In the genomic region with DNA sequence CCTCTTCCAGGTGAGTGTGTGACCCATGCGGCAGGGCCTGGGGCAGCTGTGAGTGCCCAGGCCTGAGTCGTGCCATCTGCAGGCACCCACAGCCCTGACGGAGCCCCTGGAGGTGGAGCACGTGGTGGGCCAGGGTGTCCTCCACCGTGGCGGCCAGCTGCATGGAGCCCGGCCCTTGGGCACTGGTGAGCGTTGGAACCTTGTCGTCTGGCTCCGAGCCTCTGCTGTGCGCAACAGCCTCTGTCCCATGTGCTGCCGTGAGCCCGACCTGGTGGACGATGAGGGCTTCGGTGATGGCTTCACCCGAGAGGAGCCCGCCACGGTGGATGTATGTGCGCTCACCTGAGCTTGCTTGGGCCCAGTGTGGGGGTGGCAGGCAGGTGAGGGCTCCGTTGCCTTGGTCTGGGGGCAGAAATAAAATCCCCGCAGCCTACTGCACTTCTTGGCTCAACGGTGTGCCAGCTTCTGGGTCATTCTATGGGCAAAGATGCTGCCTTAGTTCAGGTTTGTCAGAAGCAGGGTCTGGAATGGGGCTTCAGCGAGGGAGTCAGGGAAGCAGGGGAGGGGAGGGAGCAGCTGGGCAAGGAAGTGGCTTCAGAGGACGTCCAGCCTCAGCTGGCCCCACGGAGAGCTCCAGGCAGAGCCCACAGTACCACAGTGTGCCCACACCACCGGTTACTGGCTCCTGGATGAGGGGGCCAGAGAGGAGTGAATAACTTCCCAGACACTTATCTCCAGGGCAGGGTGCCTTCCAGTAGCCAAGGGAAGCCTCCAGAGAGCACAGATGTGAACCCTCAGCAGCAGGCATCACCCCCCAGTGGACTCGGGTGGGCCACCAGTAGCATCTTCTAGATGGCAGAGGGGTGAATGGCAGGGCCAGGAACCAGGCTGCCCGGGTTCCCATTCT, we compare ENCODE assay signal across 9 cellular contexts. TPM values are rescaled to one million over a fixed set of nuclear protein-coding genes. Genes with fewer than 3 reads are reported as not detected.
DNase-seq lines count a peak whose midpoint lies in the region; ATAC-seq, FAIRE-seq and TF ChIP-seq lines count a peak whose summit lies in the region.
"Had no signal": no experiment of that assay in that cellular context is flagged by ENCODE, and none has a peak within 500 bp of the region (broad histone marks: within the 10 kb centered on the region; RNA-seq: fewer than 3 reads in every experiment).

No MANE protein-coding gene starts in this region.

- peaks cover 46% of the 10 kb centered on the region for H3K4me1 ChIP-seq in Panc1 (ENCODE audit: control insufficient read depth, insufficient read depth, low read length)
- H3K4me1 ChIP-seq in endothelial cell of umbilical vein (ENCODE audit: control insufficient read depth, extremely low read depth, insufficient read depth, low read length): peaks cover 35% of the 10 kb centered on the region
- peaks cover 47% of the 10 kb centered on the region for H3K4me1 ChIP-seq in osteoblast (ENCODE audit: insufficient read depth, low read length)

- BruUV-seq in Calu3 (replicated peaks; lab: Mats Ljungman, UMichigan) (no TSS peak), Panc1 (replicated peaks; lab: Mats Ljungman, UMichigan) (no TSS peak), endothelial cell of umbilical vein (replicated peaks; lab: Mats Ljungman, UMichigan) (no TSS peak)

- H3K9me1 ChIP-seq in endothelial cell of umbilical vein (replicated peaks; ENCODE audit: control insufficient read depth, extremely low read depth, insufficient read depth, low read length): no peaks in the 10 kb centered on the region

- intact Hi-C loops in Calu3 (cut with micrococcal nuclease; ENCODE audit: unreplicated experiment): loop anchor here (5.0 kb wide), 1 partner anchor 258 kb away; no protein-coding TSS in a partner anchor
- intact Hi-C loops in Panc1 (cut with micrococcal nuclease; ENCODE audit: unreplicated experiment): no loop called here
- intact Hi-C loops in endothelial cell of umbilical vein (cut with micrococcal nuclease): no loop called here

- H3K36me3 ChIP-seq in Panc1 (ENCODE audit: control insufficient read depth, insufficient read depth, low read length) (peaks cover 7% of the 10 kb centered on the region; the same call in 1 of the 2 replicates), endothelial cell of umbilical vein (ENCODE audit: control insufficient read depth in 2 of 2, extremely low read depth in 1 of 2, insufficient read depth in 2 of 2, low read length in 2 of 2) (peaks cover 0 to 9% of the 10 kb centered on the region in 2 experiments), osteoblast (ENCODE audit: insufficient read depth, low read length) (peaks cover 15% of the 10 kb centered on the region)

- H4K20me1 ChIP-seq in endothelial cell of umbilical vein (replicated peaks; ENCODE audit: control insufficient read depth, extremely low read depth, insufficient read depth, low read length) (no peaks in the 10 kb centered on the region), osteoblast (ENCODE audit: insufficient read depth, low read length) (peaks cover 19% of the 10 kb centered on the region)

- H2AFZ ChIP-seq in endothelial cell of umbilical vein (ENCODE audit: low read depth, low read length): peak overlapping the region; percentile 67
- peak overlapping the region; percentile 76 for H2AFZ ChIP-seq in osteoblast (ENCODE audit: low read length)

- H3K79me2 ChIP-seq in endothelial cell of umbilical vein (ENCODE audit: control insufficient read depth, insufficient read depth, low read length) (peaks cover 25% of the 10 kb centered on the region), osteoblast (ENCODE audit: insufficient read depth, low read length) (peaks cover 80% of the 10 kb centered on the region)

- CTCF ChIA-PET in Calu3 (lab: Charles Lee): no interaction called here
- CTCF ChIA-PET in Panc1 (lab: Charles Lee): interaction anchor here (0.5 kb wide), 1 partner anchor 171 kb away, joined by 5 read pairs; the partner anchor contains the start of gene PITPNM2
- CTCF ChIA-PET in endothelial cell of umbilical vein (lab: Charles Lee): interaction anchor here (0.8 to 2.0 kb wide), 6 partner anchors 11 to 259 kb away, joined by 3 to 5 read pairs (median 4); no protein-coding TSS in a partner anchor

- no peaks in the 10 kb centered on the region for H3K9me3 Mint-ChIP-seq in Calu3 (ENCODE audit: low read depth, unreplicated experiment)

- H3K9ac ChIP-seq in endothelial cell of umbilical vein (replicated peaks; ENCODE audit: extremely low read depth, insufficient read depth, low read length): peak overlapping the region; percentile 90

- DNase-seq in Calu3 (no peak), Panc1 (ENCODE audit: low read depth, low spot score) (no peak), endothelial cell of umbilical vein (ENCODE audit: low read depth, low spot score) (no peak), osteoblast (ENCODE audit: insufficient read length, low spot score, missing footprints) (peak; percentile 94), NOMO-1 (lab: John Stamatoyannopoulos, UW; ENCODE audit: unreplicated experiment in 2 of 2) (no peak), putamen (ENCODE audit: low spot score) (no peak)
- DNase-seq: hippocampal formation had no signal

- in situ Hi-C loops in Panc1 (cut with HindIII; ENCODE audit: low pct_unique_long_range_greater_than_20kb, low sequenced_read_pairs): no loop called here

- H3K4me3 Mint-ChIP-seq in Calu3 (ENCODE audit: low read depth, unreplicated experiment): peak overlapping the region; percentile 90

- FAIRE-seq in endothelial cell of umbilical vein (lab: Jason Lieb, UNC): no peak

- TF ChIP-seq POLR2A in endothelial cell of umbilical vein (IDR thresholded peaks at IDR 0.05; ENCODE audit: low read depth, low read length): no peak

- H3K27ac ChIP-seq in Panc1 (ENCODE audit: low read length): peak overlapping the region; percentile 92
- peak overlapping the region; percentile 78 for H3K27ac ChIP-seq in endothelial cell of umbilical vein (ENCODE audit: insufficient read depth, low read depth, low read length)
- H3K27ac ChIP-seq in osteoblast (ENCODE audit: low read depth, low read length): peak overlapping the region; percentile 41

- POLR2A ChIA-PET in Panc1 (lab: Charles Lee) (interaction anchor here (0.5 to 0.6 kb wide), 2 partner anchors 31 to 151 kb away, joined by 3 to 5 read pairs; no protein-coding TSS in a partner anchor), endothelial cell of umbilical vein (lab: Charles Lee) (interaction anchor here (1.3 kb wide), 1 partner anchor 254 kb away, joined by 3 read pairs; the partner anchor contains the start of gene MTRFR)

- H3K4me2 ChIP-seq in endothelial cell of umbilical vein (ENCODE audit: insufficient read depth, low read length) (peak overlapping the region; percentile 88), osteoblast (ENCODE audit: insufficient read depth, low read length) (peak overlapping the region; percentile 95)

- dilution Hi-C loops in endothelial cell of umbilical vein (cut with MboI; ENCODE audit: extremely low pct_ligation_motif_present, low sequenced_read_pairs): no loop called here

- H3K4me3 ChIP-seq in Panc1 (ENCODE audit: low read depth in 2 of 2, low read length in 2 of 2) (peak overlapping the region; percentile 69 to 78), endothelial cell of umbilical vein (replicated peaks in 1 of 3; ENCODE audit: insufficient read depth in 1 of 3, low read depth in 1 of 3, low read length in 3 of 3) (peak overlapping the region in 2 of 3 experiments; percentile 60 to 83), osteoblast (ENCODE audit: insufficient read depth, low read length) (peak overlapping the region; percentile 86)

- H3K27me3 Mint-ChIP-seq in Calu3 (ENCODE audit: unreplicated experiment): no peaks in the 10 kb centered on the region

- TF ChIP-seq CTCF in Calu3 (IDR thresholded peaks at IDR 0.05; ENCODE audit: unreplicated experiment) (no peak), Panc1 (IDR thresholded peaks at IDR 0.05) (no peak), endothelial cell of umbilical vein (IDR thresholded peaks at IDR 0.05; ENCODE audit: extremely low read depth in 1 of 2, insufficient read depth in 1 of 2, low read depth in 1 of 2, low read length in 2 of 2) (no peak), osteoblast (IDR thresholded peaks at IDR 0.05; ENCODE audit: extremely low read depth, low read depth, low read length) (no peak)

- peak overlapping the region; percentile 73 for H3K27ac Mint-ChIP-seq in Calu3 (ENCODE audit: unreplicated experiment)

- ATAC-seq in Panc1 (no peak), GM21619 (IDR thresholded peaks at IDR 0.05; ENCODE audit: unreplicated experiment) (no peak), HG03175 (IDR thresholded peaks at IDR 0.05; ENCODE audit: unreplicated experiment) (no peak)

- H3K27me3 ChIP-seq in Panc1 (ENCODE audit: control insufficient read depth, insufficient read depth, low read length) (no peaks in the 10 kb centered on the region), endothelial cell of umbilical vein (ENCODE audit: control insufficient read depth in 2 of 2, insufficient read depth in 2 of 2, low read length in 2 of 2) (no peaks in the 10 kb centered on the region), osteoblast (ENCODE audit: insufficient read depth, low read length) (no peaks in the 10 kb centered on the region)

- peaks cover 8% of the 10 kb centered on the region for H3K4me1 Mint-ChIP-seq in Calu3 (ENCODE audit: low read depth, unreplicated experiment)

- peaks cover 75% of the 10 kb centered on the region for H3K36me3 Mint-ChIP-seq in Calu3 (ENCODE audit: insufficient read depth, unreplicated experiment)

- H3K9me3 ChIP-seq in Panc1 (ENCODE audit: control insufficient read depth, insufficient read depth, low read depth, low read length): no peaks in the 10 kb centered on the region
- no peaks in the 10 kb centered on the region for H3K9me3 ChIP-seq in endothelial cell of umbilical vein (replicated peaks; ENCODE audit: control insufficient read depth, insufficient read depth, low read length)
- no peaks in the 10 kb centered on the region for H3K9me3 ChIP-seq in osteoblast (ENCODE audit: low read depth, low read length)

RNA-seq across cellular contexts. Expression of gene ARL6IP4, which starts 1.2 kb away (rescaled TPM):
- total RNA-seq in Calu3 (2022) (171 TPM in 2 replicates), Panc1 (2021; ENCODE audit: unreplicated experiment) (184 TPM), endothelial cell of umbilical vein (217 and 226 TPM in 2 replicates), osteoblast (117 and 118 TPM in 2 replicates)
- 324 TPM for polyA plus RNA-seq in Panc1 (2012; ENCODE audit: insufficient read length)
- polyA plus RNA-seq in endothelial cell of umbilical vein: 181 and 193 TPM in 2 replicates
- polyA plus RNA-seq in endothelial cell of umbilical vein (2011; cell fraction: cytosol; rRNA removed): 307 and 353 TPM in 2 replicates
- polyA plus RNA-seq in endothelial cell of umbilical vein (2011; cell fraction: nucleus; rRNA removed): 254 and 309 TPM in 2 replicates
- 186 and 240 TPM in 2 replicates for polyA plus RNA-seq in endothelial cell of umbilical vein (2012)
- polyA minus RNA-seq in endothelial cell of umbilical vein: 47.9 and 49.3 TPM in 2 replicates
- 43.5 TPM for polyA minus RNA-seq in endothelial cell of umbilical vein (2011; cell fraction: cytosol; rRNA and poly(A)+ RNA removed)
- 9.7 and 23.7 TPM in 2 replicates for polyA minus RNA-seq in endothelial cell of umbilical vein (2011; cell fraction: nucleus; rRNA and poly(A)+ RNA removed)

RNA-seq across cellular contexts. Expression of gene OGFOD2, which starts 4.2 kb away (rescaled TPM):
- total RNA-seq in Calu3 (2022): 21.5 and 22.8 TPM in 2 replicates
- total RNA-seq in Panc1 (2021; ENCODE audit: unreplicated experiment): 32.0 TPM
- 37.7 TPM for polyA plus RNA-seq in Panc1 (2012; ENCODE audit: insufficient read length)
- 17.9 and 24.1 TPM in 2 replicates for total RNA-seq in endothelial cell of umbilical vein
- polyA plus RNA-seq in endothelial cell of umbilical vein: 16.8 and 24.6 TPM in 2 replicates
- 10.0 and 13.4 TPM in 2 replicates for polyA plus RNA-seq in endothelial cell of umbilical vein (2011; cell fraction: cytosol; rRNA removed)
- 49.8 and 60.2 TPM in 2 replicates for polyA plus RNA-seq in endothelial cell of umbilical vein (2011; cell fraction: nucleus; rRNA removed)
- 9.3 and 14.4 TPM in 2 replicates for polyA plus RNA-seq in endothelial cell of umbilical vein (2012)
- polyA minus RNA-seq in endothelial cell of umbilical vein: 11.2 and 14.9 TPM in 2 replicates
- 12.9 TPM for polyA minus RNA-seq in endothelial cell of umbilical vein (2011; cell fraction: cytosol; rRNA and poly(A)+ RNA removed)
- 11.1 and 11.3 TPM in 2 replicates for polyA minus RNA-seq in endothelial cell of umbilical vein (2011; cell fraction: nucleus; rRNA and poly(A)+ RNA removed)
- total RNA-seq in osteoblast: 6.5 and 8.3 TPM in 2 replicates

RNA-seq across cellular contexts. Expression of gene ABCB9, which starts 13.0 kb away (rescaled TPM):
- total RNA-seq in Calu3 (2022) (25.6 and 26.5 TPM in 2 replicates), Panc1 (2021; ENCODE audit: unreplicated experiment) (32.7 TPM), endothelial cell of umbilical vein (12.0 and 16.9 TPM in 2 replicates), osteoblast (11.9 and 13.0 TPM in 2 replicates)
- polyA plus RNA-seq in Panc1 (2012; ENCODE audit: insufficient read length): 31.5 TPM
- 11.7 and 14.9 TPM in 2 replicates for polyA plus RNA-seq in endothelial cell of umbilical vein
- 6.0 and 7.2 TPM in 2 replicates for polyA plus RNA-seq in endothelial cell of umbilical vein (2011; cell fraction: cytosol; rRNA removed)
- polyA plus RNA-seq in endothelial cell of umbilical vein (2011; cell fraction: nucleus; rRNA removed): 17.7 and 19.0 TPM in 2 replicates
- 5.9 and 7.8 TPM in 2 replicates for polyA plus RNA-seq in endothelial cell of umbilical vein (2012)
- 20.0 and 29.5 TPM in 2 replicates for polyA minus RNA-seq in endothelial cell of umbilical vein
- 5.3 TPM for polyA minus RNA-seq in endothelial cell of umbilical vein (2011; cell fraction: cytosol; rRNA and poly(A)+ RNA removed)
- 16.0 and 19.1 TPM in 2 replicates for polyA minus RNA-seq in endothelial cell of umbilical vein (2011; cell fraction: nucleus; rRNA and poly(A)+ RNA removed)

Comparison
In these comparisons a context has a peak if more than half of its experiments do, and no peak if none do; other contexts are left out.
1. H3K27ac ChIP-seq: peak in every context shown above with its lines; median percentile 92 in Panc1; 78 in endothelial cell of umbilical vein; 41 in osteoblast.